8 cellular contexts compared by ENCODE assay signal in genomic region chr1:11929849-11930248, GRCh38. TPM values are rescaled to one million over a fixed set of nuclear protein-coding genes. Genes with fewer than 3 reads are reported as not detected.
A peak's percentile ranks its signal among the peaks of the same experiment; 100 is the strongest.
DNase-seq lines count a peak whose midpoint lies in the region; ATAC-seq and TF ChIP-seq lines count a peak whose summit lies in the region.

No MANE protein-coding gene starts in this region.

- H3K4me2 ChIP-seq in mammary epithelial cell (ENCODE audit: insufficient read depth, low read depth, low read length): no peak overlapping the region

- CTCF ChIA-PET in mammary epithelial cell (lab: Charles Lee; ENCODE audit: low non-redundant PET): no interaction called here
- CTCF ChIA-PET in CD8-positive, alpha-beta T cell (lab: Charles Lee): no interaction called here

- H2AFZ ChIP-seq in mammary epithelial cell (ENCODE audit: low read depth, low read length): peak overlapping the region; percentile 72

- no peak for TF ChIP-seq CTCF in mammary epithelial cell (conservative IDR thresholded peaks at IDR 0.05 in 1 of 2, IDR thresholded peaks at IDR 0.05 in 1 of 2; ENCODE audit: extremely low read depth in 1 of 2, insufficient read depth in 1 of 2, low read depth in 1 of 2, low read length in 2 of 2)
- no peak for TF ChIP-seq CTCF in CD8-positive, alpha-beta T cell (IDR thresholded peaks at IDR 0.05)

- no peaks in the 10 kb centered on the region for H3K36me3 ChIP-seq in mammary epithelial cell (ENCODE audit: insufficient read depth, low read length)
- H3K36me3 ChIP-seq in CD8-positive, alpha-beta T cell (ENCODE audit: insufficient read depth, low read length): no peaks in the 10 kb centered on the region

- dilution Hi-C loops in mammary epithelial cell (cut with HindIII; ENCODE audit: low sequenced_read_pairs): loop anchor here (5.0 kb wide), 1 partner anchor 52 kb away; the partner anchor contains the start of gene MFN2

- H3K27me3 Mint-ChIP-seq in CD8-positive, alpha-beta T cell (ENCODE audit: low read depth): no peaks in the 10 kb centered on the region

- no peaks in the 10 kb centered on the region for H4K20me1 ChIP-seq in mammary epithelial cell (ENCODE audit: insufficient read depth, low read length)

- no peaks in the 10 kb centered on the region for H3K9me3 Mint-ChIP-seq in CD8-positive, alpha-beta T cell

- no peak overlapping the region for H3K27ac Mint-ChIP-seq in CD8-positive, alpha-beta T cell

- H3K27me3 ChIP-seq in mammary epithelial cell (ENCODE audit: insufficient read depth, low read length): no peaks in the 10 kb centered on the region
- H3K27me3 ChIP-seq in CD8-positive, alpha-beta T cell (ENCODE audit: insufficient read depth, low read length): no peaks in the 10 kb centered on the region

- in situ Hi-C loops in mammary epithelial cell (cut with MboI; ENCODE audit: low sequenced_read_pairs in 2 of 2): no loop called here

- intact Hi-C loops in mammary epithelial cell (cut with micrococcal nuclease): loop anchor here (5.0 kb wide), 2 partner anchors 37 to 52 kb away; partner anchors contain the start of gene MFN2
- intact Hi-C loops in CD8-positive, alpha-beta T cell (cut with DNase I, micrococcal nuclease): loop anchor here in 1 of 2 experiments (5.0 kb wide), 1 partner anchor 302 kb away; the partner anchor contains the start of gene VPS13D

- no peaks in the 10 kb centered on the region for H3K36me3 Mint-ChIP-seq in CD8-positive, alpha-beta T cell

- WGBS in mammary epithelial cell (ENCODE audit: low coverage, missing lambda C conversion rate): 2% methylated on average over 5 of the region's 5 CpGs

- H3K9ac ChIP-seq in mammary epithelial cell (ENCODE audit: insufficient read depth, low read length): no peak overlapping the region

- H3K27ac ChIP-seq in mammary epithelial cell (ENCODE audit: insufficient read depth, low read depth, low read length): peak overlapping the region; percentile 18
- H3K27ac ChIP-seq in CD8-positive, alpha-beta T cell (ENCODE audit: low read depth, low read length): no peak overlapping the region

- DNase-seq in GM03348 (ENCODE audit: low spot score) (peak; percentile 78), NCI-H128 (lab: John Stamatoyannopoulos, UW; ENCODE audit: unreplicated experiment) (peak; percentile 62), mammary epithelial cell (peak; percentile 53), mucosa of gallbladder (ENCODE audit: low spot score) (peak; percentile 68), NCI-H187 treated with DMSO at 0.1 percent for 48 hours (lab: John Stamatoyannopoulos, UW) (no peak), midbrain (lab: John Stamatoyannopoulos, UW) (no peak)
- no peak for DNase-seq in CD8-positive, alpha-beta T cell

- peaks cover 15% of the 10 kb centered on the region for H3K79me2 ChIP-seq in mammary epithelial cell (ENCODE audit: insufficient read depth, low read length)

- H3K4me3 Mint-ChIP-seq in CD8-positive, alpha-beta T cell: no peak overlapping the region

- BruUV-seq in mammary epithelial cell (replicated peaks; lab: Mats Ljungman, UMichigan): no TSS peak

- peaks cover 11% of the 10 kb centered on the region for H3K4me1 Mint-ChIP-seq in CD8-positive, alpha-beta T cell (ENCODE audit: low read depth)

- no peaks in the 10 kb centered on the region for H3K9me3 ChIP-seq in mammary epithelial cell (replicated peaks; ENCODE audit: insufficient read depth, low read length)
- H3K9me3 ChIP-seq in CD8-positive, alpha-beta T cell (ENCODE audit: low read length): no peaks in the 10 kb centered on the region

- no peak for ATAC-seq in GM19455 (IDR thresholded peaks at IDR 0.05; ENCODE audit: unreplicated experiment)
- no peak for ATAC-seq in CD8-positive, alpha-beta T cell

- POLR2A ChIA-PET in CD8-positive, alpha-beta T cell (lab: Charles Lee): interaction anchor here (1.1 to 2.7 kb wide), 2 partner anchors 20 to 22 kb away, joined by 4 to 8 read pairs; no protein-coding TSS in a partner anchor

- H3K4me3 ChIP-seq in mammary epithelial cell (replicated peaks in 1 of 3; ENCODE audit: insufficient read depth in 1 of 3, low read depth in 2 of 3, low read length in 3 of 3): no peak overlapping the region
- no peak overlapping the region for H3K4me3 ChIP-seq in CD8-positive, alpha-beta T cell (ENCODE audit: low read depth, low read length)

- peaks cover 31% of the 10 kb centered on the region for H3K4me1 ChIP-seq in mammary epithelial cell (ENCODE audit: insufficient read depth, low read length)
- H3K4me1 ChIP-seq in CD8-positive, alpha-beta T cell (ENCODE audit: insufficient read depth, low read length): peaks cover 16% of the 10 kb centered on the region

RNA-seq across cellular contexts. Expression of gene KIAA2013, which starts 3.6 kb away (rescaled TPM):
- total RNA-seq in mammary epithelial cell (10 to 100 TPM; 35.1 to 72.3 TPM), mucosa of gallbladder (68.1 TPM)
- 61.9 TPM for polyA plus RNA-seq in mammary epithelial cell
- 35.6 TPM for polyA minus RNA-seq in mammary epithelial cell
- 1 to 10 TPM; 8.3 to 8.6 TPM for total RNA-seq in CD8-positive, alpha-beta T cell

RNA-seq across cellular contexts. Expression of gene PLOD1, which starts 4.7 kb away (rescaled TPM):
- 100 to 1,000 TPM; 107 to 197 TPM for total RNA-seq in mammary epithelial cell
- 189 TPM for polyA plus RNA-seq in mammary epithelial cell
- polyA minus RNA-seq in mammary epithelial cell: 128 TPM
- 100 TPM for total RNA-seq in mucosa of gallbladder
- total RNA-seq in CD8-positive, alpha-beta T cell: 1 to 10 TPM; 2.0 to 2.4 TPM

RNA-seq across cellular contexts. Expression of gene MFN2, which starts 50.4 kb away (rescaled TPM):
- total RNA-seq in mammary epithelial cell (100 to 1,000 TPM; 106 to 133 TPM), mucosa of gallbladder (71.1 TPM)
- 91.6 TPM for polyA plus RNA-seq in mammary epithelial cell
- 189 TPM for polyA minus RNA-seq in mammary epithelial cell
- total RNA-seq in CD8-positive, alpha-beta T cell: 10 to 100 TPM; 41.7 to 46.0 TPM

Comparison
In these comparisons a context has a peak if more than half of its experiments do, and no peak if none do; other contexts are left out.
1. DNase-seq: peak in GM03348 (single experiment), NCI-H128 (single experiment), mammary epithelial cell (single experiment) and mucosa of gallbladder (single experiment); none in NCI-H187 treated with DMSO at 0.1 percent for 48 hours (single experiment), CD8-positive, alpha-beta T cell (0 of 7) and midbrain (single experiment).
2. RNA of gene PLOD1, which starts 4.7 kb away (total RNA-seq): 107 to 197 TPM in mammary epithelial cell and 100 TPM in mucosa of gallbladder (single experiment); 2.0 to 2.4 TPM in CD8-positive, alpha-beta T cell; every median in the first group is over 10 times any median in the second.